ENCODE assay signal across 28 cellular contexts in genomic region chr11:134486704-134487103, GRCh38.
"Had no signal": no experiment of that assay in that cellular context is flagged by ENCODE, and none has a peak within 500 bp of the region (broad histone marks: within the 10 kb centered on the region; RNA-seq: fewer than 3 reads in every experiment).

No MANE protein-coding gene starts in this region.

- H3K4me3 ChIP-seq: esophagus squamous epithelium, gastroesophageal sphincter had no signal

- H3K4me1 ChIP-seq: esophagus squamous epithelium, gastroesophageal sphincter had no signal

- H3K27ac ChIP-seq: brain microvascular endothelial cell, esophagus squamous epithelium, gastroesophageal sphincter, VCaP had no signal

- H3K36me3 ChIP-seq: brain microvascular endothelial cell, esophagus squamous epithelium, gastroesophageal sphincter had no signal

- DNase-seq: activated CD4-positive, alpha-beta memory T cell treated with anti-CD3 and anti-CD28 coated beads, Interleukin-2, amount 10 ng/mL, durations not matched to agents 7 days and 5 days; activated CD4-positive, alpha-beta T cell treated with anti-CD3 and anti-CD28 coated beads for 1 hour; activated CD4-positive, alpha-beta T cell treated with anti-CD3 and anti-CD28 coated beads for 4 hours; activated CD4-positive, alpha-beta T cell treated with anti-CD3 and anti-CD28 coated beads, Interleukin-2, amount 10 ng/mL, durations not matched to agents 7 days and 5 days; activated CD4-positive, alpha-beta T cell treated with anti-CD3 and anti-CD28 coated beads, Interleukin-2, amount 50 U/mL, for 4 hours; activated effector memory CD4-positive, alpha-beta T cell treated with Interleukin-2 at 50 U/mL for 16 hours; activated gamma-delta T cell treated with Interleukin-2 at 50 U/mL for 16 hours; activated naive CD4-positive, alpha-beta T cell treated with anti-CD3 and anti-CD28 coated beads, Interleukin-2, amount 50 U/mL, for 16 hours; activated naive CD4-positive, alpha-beta T cell treated with Interleukin-2 at 50 U/mL for 16 hours; activated T-cell treated with anti-CD3 and anti-CD28 coated beads, Interleukin-2, amount 50 U/mL, for 4 hours; amniotic stem cell; anterior cingulate cortex; brain microvascular endothelial cell; caudate nucleus; cortex of kidney; dermis blood vessel endothelial cell; effector CD4-positive, alpha-beta T cell; effector memory CD8-positive, alpha-beta T cell; erythroblast; esophagus squamous epithelium; foreskin melanocyte; T-helper 1 cell; T-helper 17 cell had no signal

- ATAC-seq: activated T-cell treated with anti-CD3 and anti-CD28 coated beads, Interleukin-2, amount 50 U/mL, for 4 hours; activated T-helper 17 cell treated with anti-CD3 and anti-CD28 coated beads, Interleukin-2, amount 50 U/mL, for 72 hours; effector memory CD8-positive, alpha-beta T cell; gastroesophageal sphincter; SK-N-SH treated with all-trans-retinoic acid at 6 μM for 48 hours; T-helper 17 cell; WTC11 had no signal
